ENCODE assay signal across 1 cellular context in the genomic region with DNA sequence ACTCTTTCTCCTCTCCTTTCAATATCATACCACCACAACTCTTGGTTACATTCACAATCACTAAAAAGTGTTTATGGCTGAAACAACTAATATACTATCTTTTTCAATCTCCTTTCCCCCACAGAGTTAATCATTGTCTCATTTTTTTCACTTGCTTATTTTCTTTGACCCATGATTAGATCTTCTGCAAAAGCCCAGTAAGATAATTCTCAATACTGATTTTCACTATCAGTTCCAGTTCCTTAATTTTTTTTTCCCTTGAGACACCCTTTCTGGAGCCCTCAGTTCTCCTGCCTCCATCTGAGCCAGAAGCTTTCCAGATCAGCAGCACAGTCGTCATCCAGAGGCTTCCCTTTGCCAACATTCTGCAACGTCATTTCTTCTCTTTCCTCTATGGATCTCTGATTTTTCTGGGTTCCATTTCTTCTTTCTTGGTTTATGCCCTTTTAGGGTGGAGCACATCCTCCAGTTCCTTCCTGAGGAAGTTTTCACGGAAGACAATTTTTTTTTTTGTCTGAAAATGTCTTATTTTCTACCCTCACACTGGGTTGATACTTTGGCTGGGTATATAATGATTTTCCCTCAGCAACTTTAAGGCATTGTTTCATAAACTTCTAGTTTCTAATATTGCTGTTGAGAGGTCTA.
TF ChIP-seq lines count a peak whose summit lies in the region.

No MANE protein-coding gene starts in this region.

TF ChIP-seq in GM23338, 12 proteins besides CTCF, POLR2A, EP300 and RAD21 (continued from another document):
- TF ChIP-seq, protein P1, sequence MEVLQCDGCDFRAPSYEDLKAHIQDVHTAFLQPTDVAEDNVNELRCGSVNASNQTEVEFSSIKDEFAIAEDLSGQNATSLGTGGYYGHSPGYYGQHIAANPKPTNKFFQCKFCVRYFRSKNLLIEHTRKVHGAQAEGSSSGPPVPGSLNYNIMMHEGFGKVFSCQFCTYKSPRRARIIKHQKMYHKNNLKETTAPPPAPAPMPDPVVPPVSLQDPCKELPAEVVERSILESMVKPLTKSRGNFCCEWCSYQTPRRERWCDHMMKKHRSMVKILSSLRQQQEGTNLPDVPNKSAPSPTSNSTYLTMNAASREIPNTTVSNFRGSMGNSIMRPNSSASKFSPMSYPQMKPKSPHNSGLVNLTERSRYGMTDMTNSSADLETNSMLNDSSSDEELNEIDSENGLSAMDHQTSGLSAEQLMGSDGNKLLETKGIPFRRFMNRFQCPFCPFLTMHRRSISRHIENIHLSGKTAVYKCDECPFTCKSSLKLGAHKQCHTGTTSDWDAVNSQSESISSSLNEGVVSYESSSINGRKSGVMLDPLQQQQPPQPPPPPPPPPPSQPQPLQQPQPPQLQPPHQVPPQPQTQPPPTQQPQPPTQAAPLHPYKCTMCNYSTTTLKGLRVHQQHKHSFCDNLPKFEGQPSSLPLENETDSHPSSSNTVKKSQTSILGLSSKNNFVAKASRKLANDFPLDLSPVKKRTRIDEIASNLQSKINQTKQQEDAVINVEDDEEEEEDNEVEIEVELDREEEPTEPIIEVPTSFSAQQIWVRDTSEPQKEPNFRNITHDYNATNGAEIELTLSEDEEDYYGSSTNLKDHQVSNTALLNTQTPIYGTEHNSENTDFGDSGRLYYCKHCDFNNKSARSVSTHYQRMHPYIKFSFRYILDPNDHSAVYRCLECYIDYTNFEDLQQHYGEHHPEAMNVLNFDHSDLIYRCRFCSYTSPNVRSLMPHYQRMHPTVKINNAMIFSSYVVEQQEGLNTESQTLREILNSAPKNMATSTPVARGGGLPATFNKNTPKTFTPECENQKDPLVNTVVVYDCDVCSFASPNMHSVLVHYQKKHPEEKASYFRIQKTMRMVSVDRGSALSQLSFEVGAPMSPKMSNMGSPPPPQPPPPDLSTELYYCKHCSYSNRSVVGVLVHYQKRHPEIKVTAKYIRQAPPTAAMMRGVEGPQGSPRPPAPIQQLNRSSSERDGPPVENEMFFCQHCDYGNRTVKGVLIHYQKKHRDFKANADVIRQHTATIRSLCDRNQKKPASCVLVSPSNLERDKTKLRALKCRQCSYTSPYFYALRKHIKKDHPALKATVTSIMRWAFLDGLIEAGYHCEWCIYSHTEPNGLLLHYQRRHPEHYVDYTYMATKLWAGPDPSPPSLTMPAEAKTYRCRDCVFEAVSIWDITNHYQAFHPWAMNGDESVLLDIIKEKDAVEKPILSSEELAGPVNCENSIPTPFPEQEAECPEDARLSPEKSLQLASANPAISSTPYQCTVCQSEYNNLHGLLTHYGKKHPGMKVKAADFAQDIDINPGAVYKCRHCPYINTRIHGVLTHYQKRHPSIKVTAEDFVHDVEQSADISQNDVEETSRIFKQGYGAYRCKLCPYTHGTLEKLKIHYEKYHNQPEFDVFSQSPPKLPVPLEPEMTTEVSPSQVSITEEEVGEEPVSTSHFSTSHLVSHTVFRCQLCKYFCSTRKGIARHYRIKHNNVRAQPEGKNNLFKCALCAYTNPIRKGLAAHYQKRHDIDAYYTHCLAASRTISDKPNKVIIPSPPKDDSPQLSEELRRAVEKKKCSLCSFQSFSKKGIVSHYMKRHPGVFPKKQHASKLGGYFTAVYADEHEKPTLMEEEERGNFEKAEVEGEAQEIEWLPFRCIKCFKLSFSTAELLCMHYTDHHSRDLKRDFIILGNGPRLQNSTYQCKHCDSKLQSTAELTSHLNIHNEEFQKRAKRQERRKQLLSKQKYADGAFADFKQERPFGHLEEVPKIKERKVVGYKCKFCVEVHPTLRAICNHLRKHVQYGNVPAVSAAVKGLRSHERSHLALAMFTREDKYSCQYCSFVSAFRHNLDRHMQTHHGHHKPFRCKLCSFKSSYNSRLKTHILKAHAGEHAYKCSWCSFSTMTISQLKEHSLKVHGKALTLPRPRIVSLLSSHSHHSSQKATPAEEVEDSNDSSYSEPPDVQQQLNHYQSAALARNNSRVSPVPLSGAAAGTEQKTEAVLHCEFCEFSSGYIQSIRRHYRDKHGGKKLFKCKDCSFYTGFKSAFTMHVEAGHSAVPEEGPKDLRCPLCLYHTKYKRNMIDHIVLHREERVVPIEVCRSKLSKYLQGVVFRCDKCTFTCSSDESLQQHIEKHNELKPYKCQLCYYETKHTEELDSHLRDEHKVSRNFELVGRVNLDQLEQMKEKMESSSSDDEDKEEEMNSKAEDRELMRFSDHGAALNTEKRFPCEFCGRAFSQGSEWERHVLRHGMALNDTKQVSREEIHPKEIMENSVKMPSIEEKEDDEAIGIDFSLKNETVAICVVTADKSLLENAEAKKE (CRISPR knock-in tag; IDR thresholded peaks at IDR 0.05): no peak
